Comparison of ENCODE assay signal across 21 cellular contexts in the genomic region with DNA sequence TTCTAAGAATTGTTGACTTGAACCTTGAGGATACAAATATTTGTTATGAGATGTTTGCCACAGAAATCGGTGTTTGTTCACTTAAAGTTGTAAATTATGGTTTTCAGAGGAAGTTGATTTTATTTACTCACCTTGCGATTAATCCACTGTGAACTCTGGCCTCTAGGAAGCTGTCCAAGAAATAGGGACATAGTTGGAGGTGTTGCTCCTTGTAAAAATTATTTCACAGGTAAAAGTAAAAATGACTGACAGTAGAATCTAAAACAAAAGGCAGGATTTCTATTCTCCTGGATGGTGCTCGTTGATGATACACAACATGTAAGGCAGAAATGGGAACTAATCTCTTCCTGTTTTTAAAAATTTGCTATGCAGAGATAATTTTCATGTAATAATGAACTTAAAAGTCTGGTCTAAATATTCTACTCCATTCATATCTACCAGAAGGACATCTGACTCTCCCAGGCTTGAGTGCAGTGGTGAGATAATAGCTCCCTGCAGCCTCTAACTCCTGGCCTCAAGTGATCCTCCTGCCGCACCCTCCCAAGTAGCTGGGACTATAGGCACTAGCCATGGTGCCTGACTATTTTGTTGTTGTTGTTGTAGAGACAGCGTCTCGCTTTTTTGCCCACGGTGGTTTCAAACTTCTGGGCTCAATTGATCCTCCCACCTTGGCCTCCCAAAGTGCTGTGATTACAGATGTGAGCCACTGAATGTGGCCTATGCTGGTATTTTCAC. TPM values are rescaled to one million over a fixed set of nuclear protein-coding genes. Genes with fewer than 3 reads are reported as not detected.
DNase-seq lines count a peak whose midpoint lies in the region; ATAC-seq, FAIRE-seq and TF ChIP-seq lines count a peak whose summit lies in the region.
"Had no signal": no experiment of that assay in that cellular context is flagged by ENCODE, and none has a peak within 500 bp of the region (broad histone marks: within the 10 kb centered on the region; RNA-seq: fewer than 3 reads in every experiment).

No MANE protein-coding gene starts in this region.

- H2AFZ ChIP-seq in OCI-LY3 (ENCODE audit: low read depth, low read length) (no peak overlapping the region), K562 (ENCODE audit: low read depth, low read length) (peak overlapping the region; percentile 67)
- H2AFZ ChIP-seq: GM23338 had no signal

- no peak for TF ChIP-seq POLR2A in K562 (conservative IDR thresholded peaks at IDR 0.05)

- no peaks in the 10 kb centered on the region for H3K36me3 ChIP-seq in OCI-LY3 (replicated peaks; ENCODE audit: low read depth, low read length)
- H3K36me3 ChIP-seq in K562 (ENCODE audit: control insufficient read depth, insufficient read depth, low read length), result no peaks in the 10 kb centered on the region
- H3K36me3 ChIP-seq: SJSA1 had no signal

- H3K27me3 ChIP-seq in OCI-LY3 (ENCODE audit: low read depth, low read length) (peaks cover 86% of the 10 kb centered on the region), K562 (ENCODE audit: control insufficient read depth in 2 of 2, insufficient read depth in 2 of 2, low read length in 2 of 2) (peaks cover 2 to 3% of the 10 kb centered on the region in 2 experiments; a peak in 2 of 5 replicates)
- H3K27me3 ChIP-seq: SJSA1 had no signal

- H3K4me2 ChIP-seq in OCI-LY3 (ENCODE audit: low read length) (peak overlapping the region; percentile 7), K562 (ENCODE audit: insufficient read depth, low read length) (peak overlapping the region; percentile 57)
- H3K4me2 ChIP-seq: GM23338 had no signal

- peak; percentile 82 for TF ChIP-seq EP300 in K562 (IDR thresholded peaks at IDR 0.05; ENCODE audit: low read length)

- H4K20me1 ChIP-seq in OCI-LY3 (ENCODE audit: insufficient read depth, low read length), result peaks cover 30% of the 10 kb centered on the region
- H4K20me1 ChIP-seq in K562 (replicated peaks; ENCODE audit: control insufficient read depth, insufficient read depth, low read length), result no peaks in the 10 kb centered on the region

- no peak overlapping the region for H3K4me3 ChIP-seq in OCI-LY3 (ENCODE audit: low read length)
- no peak overlapping the region for H3K4me3 ChIP-seq in K562
- H3K4me3 ChIP-seq: GM23338, SJSA1 had no signal

- H3K4me1 ChIP-seq in OCI-LY3 (ENCODE audit: low read length) (peaks cover 30% of the 10 kb centered on the region), K562 (replicated peaks in 1 of 2; ENCODE audit: control insufficient read depth in 2 of 2, insufficient read depth in 2 of 2, low read length in 2 of 2) (peaks cover 0 to 19% of the 10 kb centered on the region in 2 experiments; a peak in 2 of 5 replicates)
- H3K4me1 ChIP-seq: SJSA1 had no signal

- no peaks in the 10 kb centered on the region for H3K9me1 ChIP-seq in K562 (ENCODE audit: control insufficient read depth, insufficient read depth, low read length)

- 2% methylated on average over 7 of the region's 7 CpGs for WGBS in K562 (ENCODE audit: insufficient coverage, low coverage, missing lambda C conversion rate)

- CTCF ChIA-PET in K562 (lab: Yijun Ruan, JAX; ENCODE audit: low intra/inter-chr PET ratio), result no interaction called here

- TF ChIP-seq CTCF in OCI-LY3 (IDR thresholded peaks at IDR 0.05; ENCODE audit: low read depth, low read length) (no peak), K562 (IDR thresholded peaks at IDR 0.05 in 2 of 3, conservative IDR thresholded peaks at IDR 0.05 in 1 of 3; ENCODE audit: insufficient read depth in 2 of 3, low read depth in 1 of 3, low read length in 3 of 3) (no peak)

- FAIRE-seq in K562 (lab: Jason Lieb, UNC), result peak; percentile 91
- FAIRE-seq: D721Med, G401.6, GM12891 had no signal

- BruUV-seq in K562 (replicated peaks; lab: Mats Ljungman, UMichigan), result no TSS peak

- H3K9ac ChIP-seq in OCI-LY3 (ENCODE audit: low read length), result no peak overlapping the region
- no peak overlapping the region for H3K9ac ChIP-seq in K562 (ENCODE audit: insufficient read depth in 1 of 2, low read depth in 2 of 2, low read length in 2 of 2)

- intact Hi-C loops in K562 (cut with micrococcal nuclease), result no loop called here

- in situ Hi-C loops in K562 (cut with MboI), result no loop called here

- no peak for TF ChIP-seq RAD21 in K562 (CRISPR knock-in tag; conservative IDR thresholded peaks at IDR 0.05 in 1 of 2, IDR thresholded peaks at IDR 0.05 in 1 of 2)

- peak; percentile 12 to 19 for DNase-seq in NOMO-1 (lab: John Stamatoyannopoulos, UW; ENCODE audit: unreplicated experiment in 2 of 2)
- no peak for DNase-seq in NOMO-1 treated with dmso at 0.1 percent for 144 hours (lab: John Stamatoyannopoulos, UW; ENCODE audit: unreplicated experiment)
- peak in 2 of 4 experiments; percentile 56 to 83 for DNase-seq in K562 (ENCODE audit: extremely low read depth in 1 of 4, low spot score in 3 of 4)
- DNase-seq in dermis blood vessel endothelial cell, result no peak
- no peak for DNase-seq in activated naive CD4-positive, alpha-beta T cell (lab: John Stamatoyannopoulos, UW)
- DNase-seq: 8988T; CD8-positive, alpha-beta T cell; DMS79 treated with DMSO at 0.1 percent for 48 hours; MM.1S; NCI-H187; NCI-H345; NCI-H69 had no signal

- H3K27ac ChIP-seq in OCI-LY3 (ENCODE audit: low read length) (no peak overlapping the region), K562 (ENCODE audit: extremely low read depth, low read depth, low read length) (no peak overlapping the region)
- H3K27ac ChIP-seq: SJSA1 had no signal

- peak; percentile 89 for ATAC-seq in K562
- no peak for ATAC-seq in GM21381 (IDR thresholded peaks at IDR 0.05; ENCODE audit: unreplicated experiment)
- ATAC-seq in HG03175 (IDR thresholded peaks at IDR 0.05; ENCODE audit: unreplicated experiment), result no peak
- ATAC-seq: CD8-positive, alpha-beta T cell; GM23338 had no signal

- H3K79me2 ChIP-seq in OCI-LY3 (ENCODE audit: low read length) (no peaks in the 10 kb centered on the region), K562 (ENCODE audit: control insufficient read depth, insufficient read depth, low read length) (no peaks in the 10 kb centered on the region)

- POLR2A ChIA-PET in K562 (lab: Yijun Ruan, JAX), result interaction anchor here (0.9 to 1.1 kb wide), 4 partner anchors 9 to 26 kb away, joined by 3 to 4 read pairs (median 3); no protein-coding TSS in a partner anchor

- H3K9me3 ChIP-seq in OCI-LY3 (ENCODE audit: insufficient read depth, low read length) (peaks cover 10% of the 10 kb centered on the region; the same call in 1 of the 2 replicates), K562 (replicated peaks; ENCODE audit: control insufficient read depth, insufficient read depth, low read depth, low read length) (peaks cover 4% of the 10 kb centered on the region)
- H3K9me3 ChIP-seq: SJSA1 had no signal

RNA-seq across cellular contexts. Expression of a gene that starts 17.1 kb away (rescaled TPM):
- 9.0 and 14.3 TPM in 2 replicates for total RNA-seq in K562 (2011; cell fraction: chromatin; rRNA removed; ENCODE audit: low replicate concordance)
- 3.3 TPM in 2 replicates for total RNA-seq in K562 (2011; cell fraction: nucleolus; rRNA removed)
- total RNA-seq in K562 (2011; cell fraction: nucleoplasm; rRNA removed), result 5.9 and 10.1 TPM in 2 replicates
- total RNA-seq in K562 (2014; rRNA removed) (10.0 and 11.7 TPM in 2 replicates), K562 (2014; rRNA removed; fragmentation: Illumina TruSeq; extraction: Trizol) (13.9 and 15.4 TPM in 2 replicates), K562 (2015; rRNA removed; fragmentation: Illumina TruSeq; extraction: Trizol) (11.0 and 13.1 TPM in 2 replicates), K562 (2021) (15.3 TPM in 2 replicates), dermis blood vessel endothelial cell (11.9 and 16.8 TPM in 2 replicates)
- polyA plus RNA-seq in K562 (2011; rRNA removed) (30.2 and 33.7 TPM in 2 replicates), K562 (2014; fragmentation: Illumina TruSeq; extraction: Trizol) (21.1 and 21.8 TPM in 2 replicates), K562 (2014; fragmentation: Nextera tagmentation; extraction: Ambion mirVana) (10 to 100 TPM; 10.7 to 17.3 TPM), K562 (2014; rRNA removed) (15.1 and 15.8 TPM in 2 replicates)
- 8.8 and 17.2 TPM in 2 replicates for polyA plus RNA-seq in K562 (2011; cell fraction: cytosol; rRNA removed)
- 13.9 and 31.2 TPM in 2 replicates for polyA plus RNA-seq in K562 (2011; cell fraction: nucleus; rRNA removed)
- 10.9 and 29.7 TPM in 2 replicates for polyA plus RNA-seq in K562 (2012)
- 17.5 and 22.8 TPM in 2 replicates for polyA minus RNA-seq in K562 (2011; rRNA and poly(A)+ RNA removed)
- polyA minus RNA-seq in K562 (2011; cell fraction: cytosol; rRNA and poly(A)+ RNA removed), result 7.3 and 12.4 TPM in 2 replicates
- polyA minus RNA-seq in K562 (2011; cell fraction: nucleus; rRNA and poly(A)+ RNA removed), result 4.8 and 10.7 TPM in 2 replicates

RNA-seq across cellular contexts. Expression of a gene that starts 27.4 kb away (rescaled TPM):
- not detected in 2 replicates for total RNA-seq in K562 (2011; cell fraction: chromatin; rRNA removed; ENCODE audit: low replicate concordance)
- not detected in 2 replicates for total RNA-seq in K562 (2011; cell fraction: nucleolus; rRNA removed)
- total RNA-seq in K562 (2011; cell fraction: nucleoplasm; rRNA removed), result not detected in 2 replicates
- not detected in 2 replicates for total RNA-seq in K562 (2014; rRNA removed)
- total RNA-seq in K562 (2014; rRNA removed; fragmentation: Illumina TruSeq; extraction: Trizol), result not detected in 2 replicates
- total RNA-seq in K562 (2015; rRNA removed; fragmentation: Illumina TruSeq; extraction: Trizol), result not detected in 2 replicates
- not detected in 2 replicates for total RNA-seq in K562 (2021)
- not detected in 2 replicates for polyA plus RNA-seq in K562 (2011; rRNA removed)
- polyA plus RNA-seq in K562 (2011; cell fraction: cytosol; rRNA removed), result not detected in 2 replicates
- not detected in 2 replicates for polyA plus RNA-seq in K562 (2011; cell fraction: nucleus; rRNA removed)
- polyA plus RNA-seq in K562 (2012), result 0.07 TPM in 1 of 2 replicates, not detected in the other
- polyA plus RNA-seq in K562 (2014; fragmentation: Illumina TruSeq; extraction: Trizol), result not detected in 2 replicates
- not detected for polyA plus RNA-seq in K562 (2014; fragmentation: Nextera tagmentation; extraction: Ambion mirVana)
- not detected in 2 replicates for polyA plus RNA-seq in K562 (2014; rRNA removed)
- not detected in 2 replicates for polyA minus RNA-seq in K562 (2011; rRNA and poly(A)+ RNA removed)
- polyA minus RNA-seq in K562 (2011; cell fraction: cytosol; rRNA and poly(A)+ RNA removed), result not detected in 2 replicates
- not detected in 2 replicates for polyA minus RNA-seq in K562 (2011; cell fraction: nucleus; rRNA and poly(A)+ RNA removed)
- not detected in 2 replicates for total RNA-seq in dermis blood vessel endothelial cell
- total RNA-seq: GM23338, SJSA1 had no signal
- polyA plus RNA-seq: BJ, GM23338 had no signal

Comparison
In these comparisons a context has a peak if more than half of its experiments do, and no peak if none do; other contexts are left out.
1. DNase-seq: peak in NOMO-1 (2 of 2); none in NOMO-1 treated with dmso at 0.1 percent for 144 hours (single experiment), dermis blood vessel endothelial cell (single experiment) and activated naive CD4-positive, alpha-beta T cell (0 of 4).